ENCODE assay signal across 8 cellular contexts in the genomic region with DNA sequence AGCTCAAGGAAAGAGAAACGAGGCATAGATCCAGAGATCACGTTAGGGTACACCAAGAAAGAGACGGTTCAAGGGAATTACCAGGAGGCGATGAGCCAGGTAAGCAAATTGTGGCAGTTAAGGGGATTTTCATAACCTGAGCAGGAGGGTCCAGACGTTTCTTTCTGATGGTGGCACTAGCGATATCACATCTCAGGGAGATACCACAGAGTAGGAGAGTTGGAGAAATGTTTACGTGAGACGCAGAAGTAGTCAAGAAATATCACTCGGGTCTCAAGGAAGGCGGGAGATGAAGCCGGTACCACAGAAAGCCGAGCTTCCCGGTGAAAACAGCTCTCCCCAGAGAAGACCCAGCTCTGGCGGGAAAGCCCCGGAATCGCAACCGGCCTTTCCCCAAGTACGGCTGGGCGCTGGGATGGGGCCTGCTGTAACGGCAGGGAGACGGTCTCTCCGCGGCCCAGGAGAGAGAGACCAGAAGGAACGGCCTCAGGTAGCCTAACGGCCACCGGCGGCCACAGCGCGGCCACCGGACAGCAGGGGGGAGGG. TPM values are rescaled to one million over a fixed set of nuclear protein-coding genes. Genes with fewer than 3 reads are reported as not detected.
DNase-seq lines count a peak whose midpoint lies in the region; ATAC-seq and TF ChIP-seq lines count a peak whose summit lies in the region.

No MANE protein-coding gene starts in this region.

- no peaks in the 10 kb centered on the region for H3K27me3 ChIP-seq in iPS DF 6.9 (ENCODE audit: control insufficient read depth, insufficient read depth, low read length)

- peaks cover 2% of the 10 kb centered on the region; the same call in 1 of the 2 replicates for H3K4me1 ChIP-seq in iPS DF 6.9 (ENCODE audit: control insufficient read depth, insufficient read depth, low read length)

- DNase-seq in Right ventricle myocardium superior (no peak), cardiac septum (ENCODE audit: low spot score) (no peak), RWPE1 (ENCODE audit: low spot score) (peak; percentile 32), iPS DF 6.9 (ENCODE audit: low read depth, low spot score) (no peak), SK-N-DZ (ENCODE audit: low spot score) (no peak)
- peak; percentile 40 to 59 for DNase-seq in activated naive CD4-positive, alpha-beta T cell treated with anti-CD3 and anti-CD28 coated beads, Interleukin-2, amount 50 U/mL, for 72 hours (ENCODE audit: low spot score in 2 of 2)
- peak; percentile 58 for DNase-seq in stimulated activated CD4-positive, alpha-beta T cell treated with anti-CD3 and anti-CD28 coated beads, Interleukin-15, amount 100 ng/mL, for 24 hours

- CTCF ChIA-PET in RWPE1 (lab: Yijun Ruan, JAX) = interaction anchor here (0.6 kb wide), 1 partner anchor 145 kb away, joined by 3 read pairs; no protein-coding TSS in a partner anchor

- no CpG with 5 or more reads among the region's 30 CpGs for WGBS in iPS DF 6.9 (ENCODE audit: insufficient coverage, insufficient read length)

- H3K4me3 ChIP-seq in iPS DF 6.9 (ENCODE audit: low read length) = peak overlapping the region; percentile 92

- intact Hi-C loops in Right ventricle myocardium superior (cut with DNase I) = loop anchor here (10.0 kb wide), 1 partner anchor 49 kb away; the partner anchor contains the start of gene ASB8
- intact Hi-C loops in cardiac septum (cut with DNase I) = no loop called here

- H3K9me3 Mint-ChIP-seq in activated naive CD4-positive, alpha-beta T cell treated with anti-CD3 and anti-CD28 coated beads, Interleukin-2, amount 50 U/mL, for 72 hours = no peaks in the 10 kb centered on the region

- H3K27ac ChIP-seq in RWPE1 = peak overlapping the region; percentile 97
- peak overlapping the region; percentile 2 for H3K27ac ChIP-seq in iPS DF 6.9 (ENCODE audit: low read length)

- ATAC-seq in Right ventricle myocardium superior (ENCODE audit: poor library complexity) (peak; percentile 2), HG03097 (IDR thresholded peaks at IDR 0.05; ENCODE audit: low FRiP score, unreplicated experiment) (peak; percentile 31)
- ATAC-seq in activated naive CD4-positive, alpha-beta T cell treated with anti-CD3 and anti-CD28 coated beads, Interleukin-2, amount 50 U/mL, for 72 hours = peak; percentile 35 to 58

- peaks cover 8 to 12% of the 10 kb centered on the region in 2 donors for H3K36me3 Mint-ChIP-seq in activated naive CD4-positive, alpha-beta T cell treated with anti-CD3 and anti-CD28 coated beads, Interleukin-2, amount 50 U/mL, for 72 hours

- no peaks in the 10 kb centered on the region for H3K9me3 ChIP-seq in iPS DF 6.9 (ENCODE audit: control insufficient read depth, insufficient read depth, low read length)

- peak overlapping the region; percentile 95 to 98 for H3K27ac Mint-ChIP-seq in activated naive CD4-positive, alpha-beta T cell treated with anti-CD3 and anti-CD28 coated beads, Interleukin-2, amount 50 U/mL, for 72 hours

- no peaks in the 10 kb centered on the region for H3K36me3 ChIP-seq in iPS DF 6.9 (ENCODE audit: control insufficient read depth, insufficient read depth, low read length)

- POLR2A ChIA-PET in RWPE1 (lab: Yijun Ruan, JAX; ENCODE audit: low non-redundant PET) = interaction anchor here (0.6 kb wide), 2 partner anchors 81 to 85 kb away, joined by 3 read pairs; no protein-coding TSS in a partner anchor

- TF ChIP-seq CTCF in RWPE1 (conservative IDR thresholded peaks at IDR 0.05; ENCODE audit: low read depth) = no peak

RNA-seq across cellular contexts. Expression of gene SENP1, which starts 0.5 kb away (rescaled TPM):
- total RNA-seq in Right ventricle myocardium superior = 5.1 TPM
- total RNA-seq in cardiac septum = 10.1 TPM
- 10 to 100 TPM; 39.9 to 69.8 TPM for total RNA-seq in activated naive CD4-positive, alpha-beta T cell treated with anti-CD3 and anti-CD28 coated beads, Interleukin-2, amount 50 U/mL, for 72 hours
- 24.9 and 25.1 TPM in 2 replicates for polyA plus RNA-seq in SK-N-DZ (2014; cell fraction: cytosol; rRNA removed)
- polyA plus RNA-seq in SK-N-DZ (2014; cell fraction: nucleus; rRNA removed) = 11.6 and 31.6 TPM in 2 replicates

RNA-seq across cellular contexts. Expression of gene PFKM, which starts 13.8 kb away (rescaled TPM):
- 752 TPM for total RNA-seq in Right ventricle myocardium superior
- total RNA-seq in cardiac septum = 400 TPM
- total RNA-seq in activated naive CD4-positive, alpha-beta T cell treated with anti-CD3 and anti-CD28 coated beads, Interleukin-2, amount 50 U/mL, for 72 hours = 10 to 100 TPM; 80.3 to 81.3 TPM
- 112 and 127 TPM in 2 replicates for polyA plus RNA-seq in SK-N-DZ (2014; cell fraction: cytosol; rRNA removed)
- 119 and 145 TPM in 2 replicates for polyA plus RNA-seq in SK-N-DZ (2014; cell fraction: nucleus; rRNA removed)

RNA-seq across cellular contexts. Expression of gene ASB8, which starts 51.9 kb away (rescaled TPM):
- total RNA-seq in Right ventricle myocardium superior (86.0 TPM), cardiac septum (69.4 TPM)
- total RNA-seq in activated naive CD4-positive, alpha-beta T cell treated with anti-CD3 and anti-CD28 coated beads, Interleukin-2, amount 50 U/mL, for 72 hours = 10 to 100 TPM; 30.7 to 45.3 TPM
- polyA plus RNA-seq in SK-N-DZ (2014; cell fraction: cytosol; rRNA removed) = 21.9 and 25.8 TPM in 2 replicates
- 9.7 and 22.2 TPM in 2 replicates for polyA plus RNA-seq in SK-N-DZ (2014; cell fraction: nucleus; rRNA removed)

Comparison
In these comparisons a context has a peak if more than half of its experiments do, and no peak if none do; other contexts are left out.
1. DNase-seq: peak in RWPE1 (single experiment), activated naive CD4-positive, alpha-beta T cell treated with anti-CD3 and anti-CD28 coated beads, Interleukin-2, amount 50 U/mL, for 72 hours (2 of 2) and stimulated activated CD4-positive, alpha-beta T cell treated with anti-CD3 and anti-CD28 coated beads, Interleukin-15, amount 100 ng/mL, for 24 hours (single experiment); none in Right ventricle myocardium superior (single experiment), cardiac septum (single experiment), iPS DF 6.9 (single experiment) and SK-N-DZ (single experiment).
2. Peak in every context shown above with its lines, with median percentiles within 50 percentile points of each other: ATAC-seq.